8 cellular contexts compared by ENCODE assay signal in the genomic region with DNA sequence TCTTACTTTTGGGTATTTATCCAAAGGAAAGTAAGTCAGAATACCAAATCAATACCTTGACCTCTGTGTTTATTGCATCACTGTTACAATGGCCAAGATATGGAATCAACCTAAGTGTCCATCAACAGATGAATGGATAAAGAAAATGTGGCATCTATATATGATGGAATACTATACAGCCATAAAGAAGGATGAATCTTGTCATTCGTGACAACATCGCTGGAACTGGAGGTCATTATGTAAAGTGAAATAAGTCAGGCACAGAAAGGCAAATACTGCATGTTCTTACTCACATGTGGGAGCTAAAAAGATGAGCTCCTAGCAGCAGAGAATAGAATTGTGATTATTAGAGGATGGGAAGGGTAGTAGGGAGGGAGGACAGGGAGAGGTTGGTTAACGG. TPM values are rescaled to one million over a fixed set of nuclear protein-coding genes. Genes with fewer than 3 reads are reported as not detected.
"Had no signal": no experiment of that assay in that cellular context is flagged by ENCODE, and none has a peak within 500 bp of the region (broad histone marks: within the 10 kb centered on the region; RNA-seq: fewer than 3 reads in every experiment).

No MANE protein-coding gene starts in this region.

- ATAC-seq: GM12878 had no signal

- H3K4me3 ChIP-seq: GM12878 had no signal

- FAIRE-seq: G401.6, GM12878, GM12891, GM12892, GM18507 had no signal

- DNase-seq: GDM1, GF-D8 had no signal

RNA-seq across cellular contexts. Expression of a gene that starts 34.6 kb away (rescaled TPM):
- total RNA-seq: G401 had no signal
